ENCODE assay signal across 8 cellular contexts in genomic region chr3:40456940-40457823, GRCh38. TPM values are rescaled to one million over a fixed set of nuclear protein-coding genes. Genes with fewer than 3 reads are reported as not detected.
DNase-seq lines count a peak whose midpoint lies in the region; ATAC-seq and TF ChIP-seq lines count a peak whose summit lies in the region.

RPL14 (plus strand) TSS chr3:40457339; CDS start chr3:40457472, 133 bp downstream.

- CTCF ChIA-PET in activated B cell treated with CpG ODN at 0.5 μM for 24 hours (lab: Charles Lee), result interaction anchor here (1.5 kb wide), 1 partner anchor 49 kb away, joined by 3 read pairs; the partner anchor contains the start of gene ZNF620

- H3K27ac ChIP-seq in caudate nucleus (ENCODE audit: low read depth, low read length), result peak within 1 kb of the TSS; percentile 90

- intact Hi-C loops in activated B cell treated with CpG ODN at 0.5 μM for 24 hours (cut with micrococcal nuclease), result loop anchor here (1.0 to 10.0 kb wide), 8 partner anchors 20 to 1505 kb away; partner anchors contain the start of genes EIF1B, SCN11A, SLC25A38 and ULK4

- POLR2A ChIA-PET in activated B cell treated with CpG ODN at 0.5 μM for 24 hours (lab: Charles Lee), result interaction anchor here (0.6 to 2.5 kb wide), 16 partner anchors 9 to 1556 kb away, joined by 3 to 38 read pairs (median 6); partner anchors contain the start of genes CTNNB1, EIF1B, ZNF619 and ZNF620

- H3K36me3 Mint-ChIP-seq in activated B cell treated with CpG ODN at 0.5 μM for 24 hours (ENCODE audit: low read depth), result peaks cover 47% of the 10 kb centered on the region
- H3K36me3 Mint-ChIP-seq in immature natural killer cell, result peaks cover 12 to 31% (median 17%) of the 10 kb centered on the region in 3 donors

- no peak for TF ChIP-seq CTCF in activated B cell treated with CpG ODN at 0.5 μM for 24 hours (IDR thresholded peaks at IDR 0.05)

- peak; percentile 59 for ATAC-seq in GM18873 (IDR thresholded peaks at IDR 0.05; ENCODE audit: low FRiP score, unreplicated experiment)
- peak; percentile 62 for ATAC-seq in HG03139 (IDR thresholded peaks at IDR 0.05; ENCODE audit: unreplicated experiment)
- peak; percentile 67 for ATAC-seq in activated B cell treated with CpG ODN at 0.5 μM for 24 hours (ENCODE audit: low read depth)

- peaks cover 52% of the 10 kb centered on the region for H3K4me1 Mint-ChIP-seq in activated B cell treated with CpG ODN at 0.5 μM for 24 hours
- H3K4me1 Mint-ChIP-seq in immature natural killer cell, result peaks cover 47 to 64% of the 10 kb centered on the region in 2 donors

- H3K4me3 Mint-ChIP-seq in activated B cell treated with CpG ODN at 0.5 μM for 24 hours (peak within 1 kb of the TSS; percentile 89), immature natural killer cell (peak within 1 kb of the TSS; percentile 89 to 96 (median 94))

- in situ Hi-C loops in ACHN (cut with HindIII; ENCODE audit: low pct_ligation_motif_present, low pct_unique_long_range_greater_than_20kb, low sequenced_read_pairs), result no loop called here

- H3K27me3 Mint-ChIP-seq in activated B cell treated with CpG ODN at 0.5 μM for 24 hours (no peaks in the 10 kb centered on the region), immature natural killer cell (ENCODE audit: low read depth in 3 of 3) (peaks cover 3 to 12% (median 9%) of the 10 kb centered on the region in 3 donors)

- no peaks in the 10 kb centered on the region for H3K9me3 Mint-ChIP-seq in activated B cell treated with CpG ODN at 0.5 μM for 24 hours
- H3K9me3 Mint-ChIP-seq in immature natural killer cell, result no peaks in the 10 kb centered on the region

- peak; percentile 94 for DNase-seq in ACHN
- peak; percentile 95 for DNase-seq in NCI-H226
- peak; percentile 91 for DNase-seq in activated B cell treated with CpG ODN at 0.5 μM for 24 hours
- peak; percentile 44 to 98 (median 93) for DNase-seq in caudate nucleus (lab: John Stamatoyannopoulos, UW)
- peak; percentile 93 to 94 (median 93) for DNase-seq in immature natural killer cell
- DNase-seq in smooth muscle cell of the brain vasculature (ENCODE audit: low read depth, low spot score), result peak; percentile 90

- H3K27ac Mint-ChIP-seq in activated B cell treated with CpG ODN at 0.5 μM for 24 hours (peak within 1 kb of the TSS; percentile 93), immature natural killer cell (peak within 1 kb of the TSS; percentile 95 to 98 (median 97))

RNA-seq across cellular contexts. Expression of gene RPL14, which starts in this region (rescaled TPM):
- 2,616 and 3,526 TPM in 2 replicates for total RNA-seq in activated B cell treated with CpG ODN at 0.5 μM for 24 hours
- polyA plus RNA-seq in immature natural killer cell, result 100 to 1,000 TPM; 355 to 912 (median 682) TPM

Comparison
In these comparisons a context has a peak if more than half of its experiments do, and no peak if none do; other contexts are left out.
1. Peak in every context shown above with its lines: DNase-seq, ATAC-seq and H3K27ac ChIP-seq.